Comparison of ENCODE assay signal across 8 cellular contexts in genomic region chr1:207797229-207797973, GRCh38. TPM values are rescaled to one million over a fixed set of nuclear protein-coding genes. Genes with fewer than 3 reads are reported as not detected.
DNase-seq lines count a peak whose midpoint lies in the region; ATAC-seq and TF ChIP-seq lines count a peak whose summit lies in the region.

No MANE protein-coding gene starts in this region.

- DNase-seq in Calu3 = peak; percentile 89
- DNase-seq in SHP77 treated with DMSO at 0.1 percent for 48 hours (lab: John Stamatoyannopoulos, UW) = peak; percentile 9
- peak; percentile 61 for DNase-seq in activated T-helper 2 cell treated with anti-CD3 and anti-CD28 coated beads, Interferon-gamma antibody, Interleukin-2, Interleukin-4, amounts not matched to agents 10 μg/mL and 5 μg/mL and 100 μg/mL, durations not matched to agents 14 hours and 24 hours and 36 hours (ENCODE audit: low spot score)
- peak; percentile 60 to 83 for DNase-seq in foreskin keratinocyte
- peak; percentile 64 for DNase-seq in occipital lobe (lab: John Stamatoyannopoulos, UW)
- DNase-seq in thoracic aorta (ENCODE audit: low spot score) = peak; percentile 84

- H2AFZ ChIP-seq in KMS-11 (ENCODE audit: low read depth) = no peak overlapping the region

- BruUV-seq in Calu3 (replicated peaks; lab: Mats Ljungman, UMichigan) = no TSS peak

- H3K36me3 Mint-ChIP-seq in Calu3 (ENCODE audit: insufficient read depth, unreplicated experiment) = peaks cover 77% of the 10 kb centered on the region
- H3K36me3 Mint-ChIP-seq in activated T-helper 2 cell treated with anti-CD3 and anti-CD28 coated beads, Interferon-gamma antibody, Interleukin-2, Interleukin-4, amounts not matched to agents 10 μg/mL and 5 μg/mL and 100 μg/mL, durations not matched to agents 14 hours and 24 hours and 36 hours (ENCODE audit: low read depth) = peaks cover 46% of the 10 kb centered on the region

- no peaks in the 10 kb centered on the region for H3K4me1 Mint-ChIP-seq in Calu3 (ENCODE audit: low read depth, unreplicated experiment)
- H3K4me1 Mint-ChIP-seq in activated T-helper 2 cell treated with anti-CD3 and anti-CD28 coated beads, Interferon-gamma antibody, Interleukin-2, Interleukin-4, amounts not matched to agents 10 μg/mL and 5 μg/mL and 100 μg/mL, durations not matched to agents 14 hours and 24 hours and 36 hours (ENCODE audit: low read depth) = peaks cover 38% of the 10 kb centered on the region

- TF ChIP-seq CTCF in Calu3 (IDR thresholded peaks at IDR 0.05; ENCODE audit: unreplicated experiment) = peak; percentile 73
- peak; percentile 89 for TF ChIP-seq CTCF in KMS-11 (conservative IDR thresholded peaks at IDR 0.05; ENCODE audit: low read depth, low read length)
- TF ChIP-seq CTCF in foreskin keratinocyte (conservative IDR thresholded peaks at IDR 0.05) = peak; percentile 91
- peak; percentile 81 for TF ChIP-seq CTCF in thoracic aorta (IDR thresholded peaks at IDR 0.05)

- H3K36me3 ChIP-seq in KMS-11 (ENCODE audit: insufficient read depth) (no peaks in the 10 kb centered on the region), thoracic aorta (peaks cover 11% of the 10 kb centered on the region)

- ATAC-seq in GM21529 (IDR thresholded peaks at IDR 0.05; ENCODE audit: unreplicated experiment) (peak; percentile 74), foreskin keratinocyte (peak; percentile 94), thoracic aorta (ENCODE audit: insufficient number of reproducible peaks, low FRiP score, low read depth) (peak; percentile 95)

- H3K27me3 ChIP-seq in KMS-11 (ENCODE audit: insufficient read depth, low read depth) = no peaks in the 10 kb centered on the region
- no peaks in the 10 kb centered on the region for H3K27me3 ChIP-seq in foreskin keratinocyte
- H3K27me3 ChIP-seq in thoracic aorta (replicated peaks; ENCODE audit: insufficient read depth) = no peaks in the 10 kb centered on the region

- H3K79me2 ChIP-seq in KMS-11 (ENCODE audit: insufficient read depth, low read depth) = no peaks in the 10 kb centered on the region

- no peaks in the 10 kb centered on the region for H3K9me3 Mint-ChIP-seq in Calu3 (ENCODE audit: low read depth, unreplicated experiment)
- no peaks in the 10 kb centered on the region for H3K9me3 Mint-ChIP-seq in activated T-helper 2 cell treated with anti-CD3 and anti-CD28 coated beads, Interferon-gamma antibody, Interleukin-2, Interleukin-4, amounts not matched to agents 10 μg/mL and 5 μg/mL and 100 μg/mL, durations not matched to agents 14 hours and 24 hours and 36 hours

- intact Hi-C loops in Calu3 (cut with micrococcal nuclease; ENCODE audit: unreplicated experiment) = loop anchor here (1.0 to 5.0 kb wide), 4 partner anchors 50 to 143 kb away; no protein-coding TSS in a partner anchor
- intact Hi-C loops in activated T-helper 2 cell treated with anti-CD3 and anti-CD28 coated beads, Interferon-gamma antibody, Interleukin-2, Interleukin-4, amounts not matched to agents 10 μg/mL and 5 μg/mL and 100 μg/mL, durations not matched to agents 14 hours and 24 hours and 36 hours (cut with micrococcal nuclease) = loop anchor here (1.0 to 5.0 kb wide), 2 partner anchors 45 to 166 kb away; partner anchors contain the start of gene CD46

- no peak overlapping the region for H3K4me3 Mint-ChIP-seq in Calu3 (ENCODE audit: low read depth, unreplicated experiment)
- no peak overlapping the region for H3K4me3 Mint-ChIP-seq in activated T-helper 2 cell treated with anti-CD3 and anti-CD28 coated beads, Interferon-gamma antibody, Interleukin-2, Interleukin-4, amounts not matched to agents 10 μg/mL and 5 μg/mL and 100 μg/mL, durations not matched to agents 14 hours and 24 hours and 36 hours (ENCODE audit: low read depth)

- H3K9me3 ChIP-seq in thoracic aorta = no peaks in the 10 kb centered on the region

- CTCF ChIA-PET in Calu3 (lab: Charles Lee) = interaction anchor here (0.6 to 1.3 kb wide), 21 partner anchors 12 to 218 kb away, joined by 3 to 15 read pairs (median 4); partner anchors contain the start of gene CD46

- H3K27ac ChIP-seq in KMS-11 (no peak overlapping the region), foreskin keratinocyte (no peak overlapping the region), thoracic aorta (peak overlapping the region in 1 of 2 donors; percentile 29)

- H3K4me1 ChIP-seq in KMS-11 (ENCODE audit: low read depth, poor library complexity, severe bottlenecking) (peaks cover 51% of the 10 kb centered on the region), foreskin keratinocyte (no peaks in the 10 kb centered on the region), thoracic aorta (ENCODE audit: control insufficient read depth in 1 of 2, low read depth in 2 of 2) (peaks cover 2 to 5% of the 10 kb centered on the region in 2 donors)

- no peaks in the 10 kb centered on the region for H3K27me3 Mint-ChIP-seq in Calu3 (ENCODE audit: unreplicated experiment)
- no peaks in the 10 kb centered on the region for H3K27me3 Mint-ChIP-seq in activated T-helper 2 cell treated with anti-CD3 and anti-CD28 coated beads, Interferon-gamma antibody, Interleukin-2, Interleukin-4, amounts not matched to agents 10 μg/mL and 5 μg/mL and 100 μg/mL, durations not matched to agents 14 hours and 24 hours and 36 hours (ENCODE audit: low read depth)

- H3K27ac Mint-ChIP-seq in Calu3 (ENCODE audit: unreplicated experiment) = peak overlapping the region; percentile 48
- peak overlapping the region; percentile 12 for H3K27ac Mint-ChIP-seq in activated T-helper 2 cell treated with anti-CD3 and anti-CD28 coated beads, Interferon-gamma antibody, Interleukin-2, Interleukin-4, amounts not matched to agents 10 μg/mL and 5 μg/mL and 100 μg/mL, durations not matched to agents 14 hours and 24 hours and 36 hours

- H3K4me3 ChIP-seq in KMS-11 (IDR thresholded peaks at IDR 0.05; ENCODE audit: insufficient read depth, low read depth, low read length) = no peak overlapping the region
- H3K4me3 ChIP-seq in thoracic aorta = no peak overlapping the region

- no peak overlapping the region; the same call in 1 of the 2 replicates for H3K4me2 ChIP-seq in KMS-11

- H4K20me1 ChIP-seq in KMS-11 (ENCODE audit: insufficient read depth) = no peaks in the 10 kb centered on the region

- H3K9ac ChIP-seq in KMS-11 = no peak overlapping the region

RNA-seq across cellular contexts. Expression of gene CD46, which starts 45.5 kb away (rescaled TPM):
- total RNA-seq in Calu3 (2022) = 487 and 635 TPM in 2 replicates
- 113 and 116 TPM in 2 replicates for total RNA-seq in activated T-helper 2 cell treated with anti-CD3 and anti-CD28 coated beads, Interferon-gamma antibody, Interleukin-2, Interleukin-4, amounts not matched to agents 10 μg/mL and 5 μg/mL and 100 μg/mL, durations not matched to agents 14 hours and 24 hours and 36 hours
- 106 and 116 TPM in 2 replicates for total RNA-seq in foreskin keratinocyte
- 36.9 and 41.2 TPM in 2 replicates for polyA plus RNA-seq in foreskin keratinocyte
- total RNA-seq in occipital lobe = 146 TPM
- 100 to 1,000 TPM; 138 to 202 TPM for total RNA-seq in thoracic aorta

Comparison
In these comparisons a context has a peak if more than half of its experiments do, and no peak if none do; other contexts are left out.
1. DNase-seq: peak in every context shown above with its lines; median percentile 89 in Calu3; 84 in thoracic aorta; 72 in foreskin keratinocyte; 64 in occipital lobe; 61 in activated T-helper 2 cell treated with anti-CD3 and anti-CD28 coated beads, Interferon-gamma antibody, Interleukin-2, Interleukin-4, amounts not matched to agents 10 μg/mL and 5 μg/mL and 100 μg/mL, durations not matched to agents 14 hours and 24 hours and 36 hours; 9 in SHP77 treated with DMSO at 0.1 percent for 48 hours.